ENCODE assay signal across 38 cellular contexts in the genomic region with DNA sequence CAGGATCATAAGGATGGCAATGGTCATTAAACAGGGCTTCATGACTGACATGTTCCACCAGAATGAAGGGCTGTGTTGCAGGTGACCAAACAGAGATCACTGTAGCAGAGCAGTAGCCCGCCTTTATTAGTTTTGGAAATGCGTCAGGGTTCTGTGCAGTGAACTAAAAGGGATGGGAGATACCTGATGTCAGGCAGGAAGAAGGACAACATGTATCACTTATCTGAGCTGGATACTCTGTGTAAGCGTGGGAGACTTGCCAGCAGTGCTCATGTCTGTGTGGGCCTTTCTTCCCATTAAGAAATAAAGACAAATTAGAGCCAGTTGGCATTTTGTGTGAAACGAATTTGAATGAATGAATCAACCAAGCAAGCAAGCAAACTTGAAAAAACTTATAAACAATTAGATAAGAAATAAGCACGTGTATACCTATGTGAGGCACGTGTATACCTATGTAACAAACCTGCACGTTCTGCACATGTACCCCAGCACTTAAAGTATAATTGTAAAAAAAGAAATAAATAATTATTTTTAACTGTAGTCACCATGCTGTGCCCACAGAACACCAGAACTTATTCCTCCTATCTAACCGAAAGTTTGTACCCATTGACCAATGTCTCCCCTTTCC. TPM values are rescaled to one million over a fixed set of nuclear protein-coding genes. Genes with fewer than 3 reads are reported as not detected.
"Had no signal": no experiment of that assay in that cellular context is flagged by ENCODE, and none has a peak within 500 bp of the region (broad histone marks: within the 10 kb centered on the region; RNA-seq: fewer than 3 reads in every experiment).

A gene with protein sequence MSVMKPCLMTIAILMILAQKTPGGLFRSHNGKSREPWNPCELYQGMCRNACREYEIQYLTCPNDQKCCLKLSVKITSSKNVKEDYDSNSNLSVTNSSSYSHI (minus strand): TSS at position 51 of the 628 bp plus-strand sequence. CDS start 0 bp downstream, at position 51.

- H3K9me3 ChIP-seq: MG63 had no signal

- DNase-seq: Karpas-422, Kasumi-1, MG63, MM.1S, MV-4-11, NCI-H1048, NCI-H1092, NCI-H1092 treated with DMSO at 0.1 percent for 48 hours, NCI-H1105, NCI-H1105 treated with DMSO at 0.1 percent for 48 hours, NCI-H1417, NCI-H1417 treated with DMSO at 0.1 percent for 48 hours, NCI-H1436, NCI-H1436 treated with DMSO at 0.1 percent for 48 hours, NCI-H146, NCI-H1694, NCI-H1694 treated with DMSO at 0.1 percent for 48 hours, NCI-H187, NCI-H187 treated with DMSO at 0.1 percent for 48 hours, NCI-H1930, NCI-H2029, NCI-H2029 treated with DMSO at 0.1 percent for 48 hours, NCI-H2081, NCI-H2081 treated with DMSO at 0.1 percent for 48 hours, NCI-H2107, NCI-H2171, NCI-H2171 treated with DMSO at 0.1 percent for 48 hours, NCI-H2227 treated with DMSO at 0.1 percent for 48 hours, NCI-H226, NCI-H345, NCI-H446, NCI-H446 treated with DMSO at 0.1 percent for 48 hours, NCI-H510A had no signal

- H3K27ac ChIP-seq: KMS-11 had no signal

- H3K4me3 ChIP-seq: MG63 had no signal

- H3K36me3 ChIP-seq: MG63 had no signal

- H3K9ac ChIP-seq: KMS-11 had no signal

- H3K4me2 ChIP-seq: KMS-11 had no signal

- H3K27me3 ChIP-seq: MG63 had no signal

RNA-seq across cellular contexts. Expression of the gene that starts here (rescaled TPM):
- total RNA-seq: LHCN-M2, M059J, MCF 10A, NCI-H460 had no signal
